ENCODE assay signal across 10 cellular contexts in genomic region chr12:105637470-105637869, GRCh38.
"Had no signal": no experiment of that assay in that cellular context is flagged by ENCODE, and none has a peak within 500 bp of the region (broad histone marks: within the 10 kb centered on the region; RNA-seq: fewer than 3 reads in every experiment).

No MANE protein-coding gene starts in this region.

- H3K4me1 Mint-ChIP-seq: GM23338 had no signal

- H3K9ac ChIP-seq: KMS-11 had no signal

- H3K4me3 Mint-ChIP-seq: GM23338, H9, HFFc6, IgD-negative memory B cell had no signal

- DNase-seq: H9, HCEC 1CT, HFFc6, KBM-7 had no signal

- H3K27me3 Mint-ChIP-seq: IgD-negative memory B cell had no signal

- H3K4me3 ChIP-seq: GM23338 had no signal

- H2AFZ ChIP-seq: GM23338 had no signal

- ATAC-seq: GM23338 had no signal

- H3K27ac ChIP-seq: KMS-11 had no signal

- H3K27ac Mint-ChIP-seq: GM23338, H9, HFFc6, IgD-negative memory B cell had no signal

- FAIRE-seq: H1, H54, HTR-8/SVneo had no signal

- H3K4me2 ChIP-seq: GM23338, KMS-11 had no signal
